22 cellular contexts compared by ENCODE assay signal in genomic region chr13:101123028-101123427, GRCh38.
DNase-seq lines count a peak whose midpoint lies in the region; ATAC-seq, FAIRE-seq and TF ChIP-seq lines count a peak whose summit lies in the region.
"Had no signal": no experiment of that assay in that cellular context is flagged by ENCODE, and none has a peak within 500 bp of the region (broad histone marks: within the 10 kb centered on the region; RNA-seq: fewer than 3 reads in every experiment).

No MANE protein-coding gene starts in this region.

- no peak overlapping the region for H3K4me3 Mint-ChIP-seq in WTC11
- H3K4me3 Mint-ChIP-seq: CD14-positive monocyte; CD4-positive, alpha-beta memory T cell; CD4-positive, CD25-positive, alpha-beta regulatory T cell; CD8-positive, alpha-beta memory T cell had no signal

- H3K27me3 ChIP-seq in iPS-20b (ENCODE audit: insufficient read depth, low read length): no peaks in the 10 kb centered on the region
- H3K27me3 ChIP-seq: BLaER1 had no signal

- peak; percentile 15 for FAIRE-seq in H54 (lab: Jason Lieb, UNC)
- FAIRE-seq: A204.1, GM12878, GM12892, GM18507 had no signal

- no peaks in the 10 kb centered on the region for H3K9me3 Mint-ChIP-seq in WTC11
- H3K9me3 Mint-ChIP-seq: CD14-positive monocyte; CD4-positive, alpha-beta memory T cell; CD4-positive, CD25-positive, alpha-beta regulatory T cell; CD8-positive, alpha-beta memory T cell had no signal

- no peaks in the 10 kb centered on the region for H3K27me3 Mint-ChIP-seq in WTC11 (ENCODE audit: low read depth)

- peak overlapping the region; percentile 71 for H3K27ac Mint-ChIP-seq in WTC11
- H3K27ac Mint-ChIP-seq: CD14-positive monocyte; CD4-positive, alpha-beta memory T cell; CD4-positive, CD25-positive, alpha-beta regulatory T cell; CD8-positive, alpha-beta memory T cell had no signal

- CTCF ChIA-PET in WTC11 (lab: Charles Lee): no interaction called here

- TF ChIP-seq POLR2A in H54 (IDR thresholded peaks at IDR 0.05; ENCODE audit: low read depth, low read length): no peak

- H3K9me3 ChIP-seq in iPS-20b (ENCODE audit: insufficient read depth, low read depth, low read length): no peaks in the 10 kb centered on the region
- H3K9me3 ChIP-seq: BE2C, BLaER1 had no signal

- POLR2A ChIA-PET in WTC11 (lab: Charles Lee): no interaction called here

- peaks cover 38% of the 10 kb centered on the region for H3K4me1 ChIP-seq in iPS-20b (ENCODE audit: insufficient read depth, low read length)
- H3K4me1 ChIP-seq: BE2C, BLaER1 had no signal

- no peaks in the 10 kb centered on the region for H3K36me3 Mint-ChIP-seq in WTC11
- H3K36me3 Mint-ChIP-seq: CD14-positive monocyte; CD4-positive, alpha-beta memory T cell; CD4-positive, CD25-positive, alpha-beta regulatory T cell; CD8-positive, alpha-beta memory T cell had no signal

- peak overlapping the region; percentile 63 for H3K27ac ChIP-seq in iPS-20b (ENCODE audit: low read length)
- H3K27ac ChIP-seq: BLaER1 had no signal

- no peak for ATAC-seq in WTC11
- no peak for ATAC-seq in GM19395 (IDR thresholded peaks at IDR 0.05; ENCODE audit: unreplicated experiment)
- ATAC-seq: GM12878 had no signal

- TF ChIP-seq CTCF in WTC11 (IDR thresholded peaks at IDR 0.05): no peak

- no peak for DNase-seq in H54 (ENCODE audit: insufficient read length, low spot score)
- DNase-seq in WTC11 (ENCODE audit: low spot score): no peak
- DNase-seq in LoVo (ENCODE audit: low spot score): no peak
- no peak for DNase-seq in EL
- DNase-seq: 8988T; ACHN; BE2C; C1 segment of cervical spinal cord; CD4-positive, alpha-beta memory T cell; CD4-positive, CD25-positive, alpha-beta regulatory T cell; CD8-positive, alpha-beta memory T cell; COR-L47; DMS79 treated with DMSO at 0.1 percent for 48 hours; GDM1 had no signal

- no peaks in the 10 kb centered on the region for H3K36me3 ChIP-seq in iPS-20b (ENCODE audit: insufficient read depth, low read depth, low read length)
- H3K36me3 ChIP-seq: BE2C, BLaER1 had no signal

- peak overlapping the region; percentile 7; the same call in 1 of the 2 replicates for H3K9ac ChIP-seq in iPS-20b (ENCODE audit: low read depth, low read length)
- H3K9ac ChIP-seq: BLaER1 had no signal

- no peak overlapping the region for H3K4me3 ChIP-seq in iPS-20b (ENCODE audit: low read length)
- H3K4me3 ChIP-seq: BLaER1, GM12878 had no signal

- H3K4me1 Mint-ChIP-seq in WTC11: peaks cover 61% of the 10 kb centered on the region
- H3K4me1 Mint-ChIP-seq: CD14-positive monocyte; CD4-positive, CD25-positive, alpha-beta regulatory T cell; CD8-positive, alpha-beta memory T cell had no signal

TF ChIP-seq in WTC11, 78 proteins besides CTCF, POLR2A, EP300 and RAD21:
- TF ChIP-seq AFF4 (CRISPR knock-in tag; IDR thresholded peaks at IDR 0.05; ENCODE audit: borderline replicate concordance) (no peak), ZNF121 (CRISPR knock-in tag; IDR thresholded peaks at IDR 0.05) (peak; percentile 90)
TF ChIP-seq in WTC11: peak in this region for 1.
